ENCODE assay signal across 8 cellular contexts in genomic region chr12:56266634-56267442, GRCh38. TPM values are rescaled to one million over a fixed set of nuclear protein-coding genes. Genes with fewer than 3 reads are reported as not detected.
A peak's percentile ranks its signal among the peaks of the same experiment; 100 is the strongest.
DNase-seq lines count a peak whose midpoint lies in the region; ATAC-seq and TF ChIP-seq lines count a peak whose summit lies in the region.

TSS of gene COQ10A (plus strand) at chr12:56266942. CDS start at chr12:56267119, 177 bp downstream.

- H3K9me3 ChIP-seq in right cardiac atrium (ENCODE audit: control insufficient read depth, low read length) = no peaks in the 10 kb centered on the region
- H3K9me3 ChIP-seq in uterus = no peaks in the 10 kb centered on the region

- no peaks in the 10 kb centered on the region for H3K36me3 ChIP-seq in uterus

- peak; percentile 66 to 83 (median 74) for TF ChIP-seq CTCF in uterus (IDR thresholded peaks at IDR 0.05)

- peak; percentile 68 for DNase-seq in NCI-H1694 (lab: John Stamatoyannopoulos, UW)
- peak; percentile 27 to 91 (median 81) for DNase-seq in anterior cingulate cortex (lab: John Stamatoyannopoulos, UW)
- peak; percentile 91 to 96 (median 95) for DNase-seq in right cardiac atrium
- peak; percentile 26 for DNase-seq in pulmonary artery endothelial cell (ENCODE audit: low read depth, low spot score)
- DNase-seq in uterus = peak; percentile 90 to 93

- TF ChIP-seq POLR2A in uterus (IDR thresholded peaks at IDR 0.05) = peak; percentile 89 to 94

- WGBS in right cardiac atrium = under 1% methylated on average over 71 of the region's 71 CpGs

- intact Hi-C loops in T-helper 2 cell treated with Interferon-gamma antibody and Interleukin-4, amounts not matched to agents 100 ng/mL and 5 ng/mL, for 36 hours (cut with micrococcal nuclease) = loop anchor here (1.0 to 5.0 kb wide), 7 partner anchors 9 to 148 kb away; partner anchors contain the start of genes ANKRD52, CNPY2, CS and ESYT1
- intact Hi-C loops in right cardiac atrium (cut with DNase I) = no loop called here
- intact Hi-C loops in uterus (cut with DNase I; ENCODE audit: low total_unique reads) = no loop called here

- H3K4me1 ChIP-seq in right cardiac atrium (ENCODE audit: control insufficient read depth, insufficient read depth, low read length) (no peaks in the 10 kb centered on the region), uterus (peaks cover 0 to 8% of the 10 kb centered on the region in 2 donors)

- H3K27me3 ChIP-seq in right cardiac atrium (ENCODE audit: control insufficient read depth, insufficient read depth) = no peaks in the 10 kb centered on the region
- H3K27me3 ChIP-seq in uterus = no peaks in the 10 kb centered on the region

- ATAC-seq in GM18498 (IDR thresholded peaks at IDR 0.05; ENCODE audit: unreplicated experiment) (peak; percentile 95), HG02884 (IDR thresholded peaks at IDR 0.05; ENCODE audit: unreplicated experiment) (peak; percentile 77), right cardiac atrium (peak; percentile 95 to 97)

- H3K27ac ChIP-seq in right cardiac atrium (ENCODE audit: low read length) (peak within 1 kb of the TSS; percentile 97), uterus (peak within 1 kb of the TSS; percentile 94)

- H3K4me3 ChIP-seq in right cardiac atrium (ENCODE audit: low read length) (peak within 1 kb of the TSS; percentile 51), uterus (peak within 1 kb of the TSS; percentile 62 to 71)

RNA-seq across cellular contexts. Expression of gene COQ10A, which starts in this region (rescaled TPM):
- 18.6 and 19.3 TPM in 2 replicates for total RNA-seq in T-helper 2 cell treated with Interferon-gamma antibody and Interleukin-4, amounts not matched to agents 100 ng/mL and 5 ng/mL, for 36 hours
- total RNA-seq in right cardiac atrium (100 to 1,000 TPM in 3 of 4 donors, 10 to 100 TPM in 1; 98.5 to 166 (median 117) TPM), pulmonary artery endothelial cell (4.9 and 7.3 TPM in 2 replicates), uterus (10 to 100 TPM in 3 of 4 donors, 1 to 10 TPM in 1; 2.1 to 28.9 (median 15.2) TPM)
- polyA plus RNA-seq in right cardiac atrium = 159 TPM

Comparison
In these comparisons a context has a peak if more than half of its experiments do, and no peak if none do; other contexts are left out.
1. Peak in every context shown above with its lines: DNase-seq, ATAC-seq, H3K4me3 ChIP-seq and H3K27ac ChIP-seq.
2. DNase-seq: peak in every context shown above with its lines; median percentile 95 in right cardiac atrium; 92 in uterus; 81 in anterior cingulate cortex; 68 in NCI-H1694; 26 in pulmonary artery endothelial cell.